1 cellular context compared by ENCODE assay signal in the genomic region with DNA sequence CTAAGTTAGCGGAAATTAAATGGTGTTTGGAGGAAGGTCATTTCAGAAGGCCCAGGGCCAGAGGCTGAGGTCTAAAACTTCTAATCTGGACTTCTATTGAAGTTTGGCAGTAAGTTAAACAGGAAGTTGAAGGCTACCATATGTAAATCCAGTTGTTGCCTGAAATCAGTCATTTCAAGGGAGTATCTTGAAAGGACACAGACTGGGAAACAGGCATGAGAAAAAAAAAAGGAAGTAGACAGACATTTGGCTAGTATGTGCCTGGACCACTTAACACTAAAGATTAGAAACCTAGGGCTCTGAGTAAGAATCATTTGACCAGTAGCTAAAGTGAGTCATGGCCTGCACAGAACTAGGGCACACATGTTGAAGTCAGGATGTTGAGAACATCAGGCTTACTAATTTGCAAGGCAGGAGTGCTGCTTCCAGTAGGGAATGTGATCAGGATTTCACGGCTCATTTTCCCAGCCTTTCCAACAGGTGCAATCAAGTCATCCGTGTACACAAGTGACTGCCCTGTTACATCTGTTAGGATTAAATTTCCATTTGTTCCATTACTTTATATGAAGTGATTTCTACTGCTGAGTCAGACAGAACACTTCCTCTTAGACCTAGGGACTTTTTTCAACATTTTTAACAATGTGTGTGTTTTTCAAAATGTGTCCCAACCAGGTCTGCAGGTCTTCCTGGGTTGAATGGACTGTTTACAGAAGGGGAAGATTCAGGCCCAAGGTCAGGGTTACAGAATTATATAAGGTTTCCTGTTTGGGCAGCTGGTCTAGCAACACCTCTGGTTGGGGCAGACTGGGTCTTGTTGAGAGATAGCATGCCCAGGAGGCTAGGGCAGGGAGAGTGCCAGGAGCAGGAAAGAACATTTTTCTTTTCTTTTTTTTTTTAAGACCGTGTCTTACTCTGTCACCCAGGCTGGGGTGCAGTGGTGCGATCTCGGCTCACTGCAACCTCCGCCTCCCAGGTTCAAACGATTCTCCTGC.
TF ChIP-seq lines count a peak whose summit lies in the region.

No MANE protein-coding gene starts in this region.

TF ChIP-seq in HepG2, 621 proteins besides CTCF, POLR2A, EP300 and RAD21 (continued from another document and continues in another):
- TF ChIP-seq, protein P1, sequence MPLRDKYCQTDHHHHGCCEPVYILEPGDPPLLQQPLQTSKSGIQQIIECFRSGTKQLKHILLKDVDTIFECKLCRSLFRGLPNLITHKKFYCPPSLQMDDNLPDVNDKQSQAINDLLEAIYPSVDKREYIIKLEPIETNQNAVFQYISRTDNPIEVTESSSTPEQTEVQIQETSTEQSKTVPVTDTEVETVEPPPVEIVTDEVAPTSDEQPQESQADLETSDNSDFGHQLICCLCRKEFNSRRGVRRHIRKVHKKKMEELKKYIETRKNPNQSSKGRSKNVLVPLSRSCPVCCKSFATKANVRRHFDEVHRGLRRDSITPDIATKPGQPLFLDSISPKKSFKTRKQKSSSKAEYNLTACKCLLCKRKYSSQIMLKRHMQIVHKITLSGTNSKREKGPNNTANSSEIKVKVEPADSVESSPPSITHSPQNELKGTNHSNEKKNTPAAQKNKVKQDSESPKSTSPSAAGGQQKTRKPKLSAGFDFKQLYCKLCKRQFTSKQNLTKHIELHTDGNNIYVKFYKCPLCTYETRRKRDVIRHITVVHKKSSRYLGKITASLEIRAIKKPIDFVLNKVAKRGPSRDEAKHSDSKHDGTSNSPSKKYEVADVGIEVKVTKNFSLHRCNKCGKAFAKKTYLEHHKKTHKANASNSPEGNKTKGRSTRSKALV (CRISPR knock-in tag; IDR thresholded peaks at IDR 0.05) = no peak
- TF ChIP-seq, protein P2, sequence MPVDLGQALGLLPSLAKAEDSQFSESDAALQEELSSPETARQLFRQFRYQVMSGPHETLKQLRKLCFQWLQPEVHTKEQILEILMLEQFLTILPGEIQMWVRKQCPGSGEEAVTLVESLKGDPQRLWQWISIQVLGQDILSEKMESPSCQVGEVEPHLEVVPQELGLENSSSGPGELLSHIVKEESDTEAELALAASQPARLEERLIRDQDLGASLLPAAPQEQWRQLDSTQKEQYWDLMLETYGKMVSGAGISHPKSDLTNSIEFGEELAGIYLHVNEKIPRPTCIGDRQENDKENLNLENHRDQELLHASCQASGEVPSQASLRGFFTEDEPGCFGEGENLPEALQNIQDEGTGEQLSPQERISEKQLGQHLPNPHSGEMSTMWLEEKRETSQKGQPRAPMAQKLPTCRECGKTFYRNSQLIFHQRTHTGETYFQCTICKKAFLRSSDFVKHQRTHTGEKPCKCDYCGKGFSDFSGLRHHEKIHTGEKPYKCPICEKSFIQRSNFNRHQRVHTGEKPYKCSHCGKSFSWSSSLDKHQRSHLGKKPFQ (CRISPR knock-in tag; IDR thresholded peaks at IDR 0.05; ENCODE audit: insufficient replicate concordance) = peak; percentile 66
- TF ChIP-seq ZSCAN12 (CRISPR knock-in tag; IDR thresholded peaks at IDR 0.05) (no peak), TBL1XR1 (IDR thresholded peaks at IDR 0.05; ENCODE audit: borderline replicate concordance, low read length, partially characterized antibody) (peak; percentile 91), KDM3A (CRISPR knock-in tag; IDR thresholded peaks at IDR 0.05; ENCODE audit: low read depth) (0 out of 2 replicates have a peak, but pooled peaks have one; percentile 63), ZKSCAN5 (CRISPR knock-in tag; IDR thresholded peaks at IDR 0.05) (no peak), SMAD9 (CRISPR knock-in tag; IDR thresholded peaks at IDR 0.05) (no peak), SAP130 (CRISPR knock-in tag; IDR thresholded peaks at IDR 0.05; ENCODE audit: low read depth) (peak; percentile 85), MAF1 (CRISPR knock-in tag; IDR thresholded peaks at IDR 0.05; ENCODE audit: borderline replicate concordance) (no peak), THAP11 (CRISPR knock-in tag; IDR thresholded peaks at IDR 0.05) (peak; percentile 58), DPF2 (CRISPR knock-in tag; IDR thresholded peaks at IDR 0.05; ENCODE audit: borderline replicate concordance, low read depth) (peak; percentile 43; the same call in 1 of the 2 replicates), ZBTB1 (CRISPR knock-in tag; IDR thresholded peaks at IDR 0.05; ENCODE audit: borderline replicate concordance) (no peak), NAIF1 (CRISPR knock-in tag; IDR thresholded peaks at IDR 0.05; ENCODE audit: borderline replicate concordance) (no peak), NCOA2 (CRISPR knock-in tag; IDR thresholded peaks at IDR 0.05) (peak; percentile 96), MIER2 (CRISPR knock-in tag; IDR thresholded peaks at IDR 0.05) (no peak), ZNF850 (CRISPR knock-in tag; conservative IDR thresholded peaks at IDR 0.05) (no peak), RXRB (CRISPR knock-in tag; IDR thresholded peaks at IDR 0.05; ENCODE audit: borderline replicate concordance) (peak; percentile 98), ZNF775 (CRISPR knock-in tag; IDR thresholded peaks at IDR 0.05; ENCODE audit: borderline replicate concordance) (no peak), ZNF235 (CRISPR knock-in tag; IDR thresholded peaks at IDR 0.05; ENCODE audit: borderline replicate concordance) (no peak), KAT7 (CRISPR knock-in tag; IDR thresholded peaks at IDR 0.05; ENCODE audit: borderline replicate concordance) (no peak), NCOA1 (CRISPR knock-in tag; IDR thresholded peaks at IDR 0.05) (0 out of 2 replicates have a peak, but pooled peaks have one; percentile 60), ELF4 (CRISPR knock-in tag; IDR thresholded peaks at IDR 0.05; ENCODE audit: borderline replicate concordance) (peak; percentile 88), HCFC1 (IDR thresholded peaks at IDR 0.05; ENCODE audit: low read depth, low read length) (no peak), HMG20B (CRISPR knock-in tag; conservative IDR thresholded peaks at IDR 0.05) (peak; percentile 44), PHF5A (CRISPR knock-in tag; IDR thresholded peaks at IDR 0.05; ENCODE audit: low read depth, unreplicated experiment) (peak; percentile 39), ELF1 (CRISPR knock-in tag; IDR thresholded peaks at IDR 0.05) (peak; percentile 66)
- TF ChIP-seq, protein P3, sequence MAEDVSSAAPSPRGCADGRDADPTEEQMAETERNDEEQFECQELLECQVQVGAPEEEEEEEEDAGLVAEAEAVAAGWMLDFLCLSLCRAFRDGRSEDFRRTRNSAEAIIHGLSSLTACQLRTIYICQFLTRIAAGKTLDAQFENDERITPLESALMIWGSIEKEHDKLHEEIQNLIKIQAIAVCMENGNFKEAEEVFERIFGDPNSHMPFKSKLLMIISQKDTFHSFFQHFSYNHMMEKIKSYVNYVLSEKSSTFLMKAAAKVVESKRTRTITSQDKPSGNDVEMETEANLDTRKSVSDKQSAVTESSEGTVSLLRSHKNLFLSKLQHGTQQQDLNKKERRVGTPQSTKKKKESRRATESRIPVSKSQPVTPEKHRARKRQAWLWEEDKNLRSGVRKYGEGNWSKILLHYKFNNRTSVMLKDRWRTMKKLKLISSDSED (CRISPR knock-in tag; IDR thresholded peaks at IDR 0.05) = no peak
- TF ChIP-seq, protein P4, sequence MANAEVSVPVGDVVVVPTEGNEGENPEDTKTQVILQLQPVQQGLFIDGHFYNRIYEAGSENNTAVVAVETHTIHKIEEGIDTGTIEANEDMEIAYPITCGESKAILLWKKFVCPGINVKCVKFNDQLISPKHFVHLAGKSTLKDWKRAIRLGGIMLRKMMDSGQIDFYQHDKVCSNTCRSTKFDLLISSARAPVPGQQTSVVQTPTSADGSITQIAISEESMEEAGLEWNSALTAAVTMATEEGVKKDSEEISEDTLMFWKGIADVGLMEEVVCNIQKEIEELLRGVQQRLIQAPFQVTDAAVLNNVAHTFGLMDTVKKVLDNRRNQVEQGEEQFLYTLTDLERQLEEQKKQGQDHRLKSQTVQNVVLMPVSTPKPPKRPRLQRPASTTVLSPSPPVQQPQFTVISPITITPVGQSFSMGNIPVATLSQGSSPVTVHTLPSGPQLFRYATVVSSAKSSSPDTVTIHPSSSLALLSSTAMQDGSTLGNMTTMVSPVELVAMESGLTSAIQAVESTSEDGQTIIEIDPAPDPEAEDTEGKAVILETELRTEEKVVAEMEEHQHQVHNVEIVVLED (CRISPR knock-in tag; IDR thresholded peaks at IDR 0.05; ENCODE audit: borderline replicate concordance) = no peak
- TF ChIP-seq, protein P5, sequence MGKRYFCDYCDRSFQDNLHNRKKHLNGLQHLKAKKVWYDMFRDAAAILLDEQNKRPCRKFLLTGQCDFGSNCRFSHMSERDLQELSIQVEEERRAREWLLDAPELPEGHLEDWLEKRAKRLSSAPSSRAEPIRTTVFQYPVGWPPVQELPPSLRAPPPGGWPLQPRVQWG (CRISPR knock-in tag; IDR thresholded peaks at IDR 0.05; ENCODE audit: borderline replicate concordance, low read depth) = no peak
- TF ChIP-seq, protein P6, sequence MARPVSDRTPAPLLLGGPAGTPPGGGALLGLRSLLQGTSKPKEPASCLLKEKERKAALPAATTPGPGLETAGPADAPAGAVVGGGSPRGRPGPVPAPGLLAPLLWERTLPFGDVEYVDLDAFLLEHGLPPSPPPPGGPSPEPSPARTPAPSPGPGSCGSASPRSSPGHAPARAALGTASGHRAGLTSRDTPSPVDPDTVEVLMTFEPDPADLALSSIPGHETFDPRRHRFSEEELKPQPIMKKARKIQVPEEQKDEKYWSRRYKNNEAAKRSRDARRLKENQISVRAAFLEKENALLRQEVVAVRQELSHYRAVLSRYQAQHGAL (CRISPR knock-in tag; IDR thresholded peaks at IDR 0.05; ENCODE audit: not compliant biosample characterization) = no peak
- TF ChIP-seq, protein P7, sequence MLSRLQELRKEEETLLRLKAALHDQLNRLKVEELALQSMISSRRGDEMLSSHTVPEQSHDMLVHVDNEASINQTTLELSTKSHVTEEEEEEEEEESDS (CRISPR knock-in tag; IDR thresholded peaks at IDR 0.05; ENCODE audit: borderline replicate concordance) = no peak
- TF ChIP-seq, protein P8, sequence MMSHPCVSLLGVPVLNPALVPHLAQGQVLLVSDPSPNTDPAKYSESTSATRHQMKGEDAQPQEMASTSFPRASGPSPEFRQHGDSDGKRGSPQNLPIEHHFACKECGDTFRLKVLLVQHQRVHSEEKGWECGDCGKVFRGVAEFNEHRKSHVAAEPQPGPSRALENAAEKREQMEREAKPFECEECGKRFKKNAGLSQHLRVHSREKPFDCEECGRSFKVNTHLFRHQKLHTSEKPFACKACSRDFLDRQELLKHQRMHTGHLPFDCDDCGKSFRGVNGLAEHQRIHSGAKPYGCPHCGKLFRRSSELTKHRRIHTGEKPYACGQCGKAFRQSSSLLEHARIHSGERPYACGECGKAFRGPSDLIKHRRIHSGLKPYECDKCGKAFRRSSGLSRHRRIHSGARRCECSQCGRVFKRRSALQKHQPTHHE (CRISPR knock-in tag; IDR thresholded peaks at IDR 0.05; ENCODE audit: borderline replicate concordance) = 0 out of 2 replicates have a peak, but pooled peaks have one; percentile 24
- TF ChIP-seq, protein P9, sequence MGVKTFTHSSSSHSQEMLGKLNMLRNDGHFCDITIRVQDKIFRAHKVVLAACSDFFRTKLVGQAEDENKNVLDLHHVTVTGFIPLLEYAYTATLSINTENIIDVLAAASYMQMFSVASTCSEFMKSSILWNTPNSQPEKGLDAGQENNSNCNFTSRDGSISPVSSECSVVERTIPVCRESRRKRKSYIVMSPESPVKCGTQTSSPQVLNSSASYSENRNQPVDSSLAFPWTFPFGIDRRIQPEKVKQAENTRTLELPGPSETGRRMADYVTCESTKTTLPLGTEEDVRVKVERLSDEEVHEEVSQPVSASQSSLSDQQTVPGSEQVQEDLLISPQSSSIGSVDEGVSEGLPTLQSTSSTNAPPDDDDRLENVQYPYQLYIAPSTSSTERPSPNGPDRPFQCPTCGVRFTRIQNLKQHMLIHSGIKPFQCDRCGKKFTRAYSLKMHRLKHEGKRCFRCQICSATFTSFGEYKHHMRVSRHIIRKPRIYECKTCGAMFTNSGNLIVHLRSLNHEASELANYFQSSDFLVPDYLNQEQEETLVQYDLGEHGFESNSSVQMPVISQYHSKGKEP (CRISPR knock-in tag; IDR thresholded peaks at IDR 0.05) = no peak
- TF ChIP-seq, protein P10, sequence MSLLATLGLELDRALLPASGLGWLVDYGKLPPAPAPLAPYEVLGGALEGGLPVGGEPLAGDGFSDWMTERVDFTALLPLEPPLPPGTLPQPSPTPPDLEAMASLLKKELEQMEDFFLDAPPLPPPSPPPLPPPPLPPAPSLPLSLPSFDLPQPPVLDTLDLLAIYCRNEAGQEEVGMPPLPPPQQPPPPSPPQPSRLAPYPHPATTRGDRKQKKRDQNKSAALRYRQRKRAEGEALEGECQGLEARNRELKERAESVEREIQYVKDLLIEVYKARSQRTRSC (CRISPR knock-in tag; IDR thresholded peaks at IDR 0.05; ENCODE audit: low read depth) = no peak
- TF ChIP-seq, protein P11, sequence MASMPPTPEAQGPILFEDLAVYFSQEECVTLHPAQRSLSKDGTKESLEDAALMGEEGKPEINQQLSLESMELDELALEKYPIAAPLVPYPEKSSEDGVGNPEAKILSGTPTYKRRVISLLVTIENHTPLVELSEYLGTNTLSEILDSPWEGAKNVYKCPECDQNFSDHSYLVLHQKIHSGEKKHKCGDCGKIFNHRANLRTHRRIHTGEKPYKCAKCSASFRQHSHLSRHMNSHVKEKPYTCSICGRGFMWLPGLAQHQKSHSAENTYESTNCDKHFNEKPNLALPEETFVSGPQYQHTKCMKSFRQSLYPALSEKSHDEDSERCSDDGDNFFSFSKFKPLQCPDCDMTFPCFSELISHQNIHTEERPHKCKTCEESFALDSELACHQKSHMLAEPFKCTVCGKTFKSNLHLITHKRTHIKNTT (CRISPR knock-in tag; IDR thresholded peaks at IDR 0.05) = no peak
- TF ChIP-seq, protein P12, sequence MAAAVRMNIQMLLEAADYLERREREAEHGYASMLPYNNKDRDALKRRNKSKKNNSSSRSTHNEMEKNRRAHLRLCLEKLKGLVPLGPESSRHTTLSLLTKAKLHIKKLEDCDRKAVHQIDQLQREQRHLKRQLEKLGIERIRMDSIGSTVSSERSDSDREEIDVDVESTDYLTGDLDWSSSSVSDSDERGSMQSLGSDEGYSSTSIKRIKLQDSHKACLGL (CRISPR knock-in tag; IDR thresholded peaks at IDR 0.05) = no peak
- TF ChIP-seq, protein P13, sequence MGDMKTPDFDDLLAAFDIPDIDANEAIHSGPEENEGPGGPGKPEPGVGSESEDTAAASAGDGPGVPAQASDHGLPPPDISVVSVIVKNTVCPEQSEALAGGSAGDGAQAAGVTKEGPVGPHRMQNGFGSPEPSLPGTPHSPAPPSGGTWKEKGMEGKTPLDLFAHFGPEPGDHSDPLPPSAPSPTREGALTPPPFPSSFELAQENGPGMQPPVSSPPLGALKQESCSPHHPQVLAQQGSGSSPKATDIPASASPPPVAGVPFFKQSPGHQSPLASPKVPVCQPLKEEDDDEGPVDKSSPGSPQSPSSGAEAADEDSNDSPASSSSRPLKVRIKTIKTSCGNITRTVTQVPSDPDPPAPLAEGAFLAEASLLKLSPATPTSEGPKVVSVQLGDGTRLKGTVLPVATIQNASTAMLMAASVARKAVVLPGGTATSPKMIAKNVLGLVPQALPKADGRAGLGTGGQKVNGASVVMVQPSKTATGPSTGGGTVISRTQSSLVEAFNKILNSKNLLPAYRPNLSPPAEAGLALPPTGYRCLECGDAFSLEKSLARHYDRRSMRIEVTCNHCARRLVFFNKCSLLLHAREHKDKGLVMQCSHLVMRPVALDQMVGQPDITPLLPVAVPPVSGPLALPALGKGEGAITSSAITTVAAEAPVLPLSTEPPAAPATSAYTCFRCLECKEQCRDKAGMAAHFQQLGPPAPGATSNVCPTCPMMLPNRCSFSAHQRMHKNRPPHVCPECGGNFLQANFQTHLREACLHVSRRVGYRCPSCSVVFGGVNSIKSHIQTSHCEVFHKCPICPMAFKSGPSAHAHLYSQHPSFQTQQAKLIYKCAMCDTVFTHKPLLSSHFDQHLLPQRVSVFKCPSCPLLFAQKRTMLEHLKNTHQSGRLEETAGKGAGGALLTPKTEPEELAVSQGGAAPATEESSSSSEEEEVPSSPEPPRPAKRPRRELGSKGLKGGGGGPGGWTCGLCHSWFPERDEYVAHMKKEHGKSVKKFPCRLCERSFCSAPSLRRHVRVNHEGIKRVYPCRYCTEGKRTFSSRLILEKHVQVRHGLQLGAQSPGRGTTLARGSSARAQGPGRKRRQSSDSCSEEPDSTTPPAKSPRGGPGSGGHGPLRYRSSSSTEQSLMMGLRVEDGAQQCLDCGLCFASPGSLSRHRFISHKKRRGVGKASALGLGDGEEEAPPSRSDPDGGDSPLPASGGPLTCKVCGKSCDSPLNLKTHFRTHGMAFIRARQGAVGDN (CRISPR knock-in tag; IDR thresholded peaks at IDR 0.05) = no peak
